8 cellular contexts compared by ENCODE assay signal in genomic region chr15:31080618-31081017, GRCh38. TPM values are rescaled to one million over a fixed set of nuclear protein-coding genes. Genes with fewer than 3 reads are reported as not detected.
DNase-seq lines count a peak whose midpoint lies in the region; ATAC-seq and FAIRE-seq lines count a peak whose summit lies in the region.

No MANE protein-coding gene starts in this region.

- intact Hi-C loops in posterior vena cava (cut with DNase I), result no loop called here

- FAIRE-seq in frontal cortex (lab: Jason Lieb, UNC), result no peak

- ATAC-seq in GM18498 (IDR thresholded peaks at IDR 0.05; ENCODE audit: unreplicated experiment) (no peak), HG02970 (IDR thresholded peaks at IDR 0.05; ENCODE audit: low FRiP score, unreplicated experiment) (no peak)

- peak; percentile 24 for DNase-seq in DMS53 (lab: John Stamatoyannopoulos, UW)
- no peak for DNase-seq in DMS53 treated with DMSO at 0.1 percent for 48 hours (lab: John Stamatoyannopoulos, UW; ENCODE audit: unreplicated experiment)
- peak; percentile 58 for DNase-seq in activated CD8-positive, alpha-beta memory T cell treated with anti-CD3 and anti-CD28 coated beads, Interleukin-2, amount 50 U/mL, for 48 hours
- peak; percentile 31 to 58 for DNase-seq in frontal cortex (ENCODE audit: low spot score in 2 of 2)
- peak; percentile 84 for DNase-seq in posterior vena cava (ENCODE audit: low spot score)
- DNase-seq in activated effector memory CD4-positive, alpha-beta T cell treated with Interleukin-2 at 50 U/mL for 16 hours, result no peak

RNA-seq across cellular contexts. Expression of gene TRPM1, which starts 20.9 kb away (rescaled TPM):
- total RNA-seq in frontal cortex (not detected), posterior vena cava (not detected)

Comparison
In these comparisons a context has a peak if more than half of its experiments do, and no peak if none do; other contexts are left out.
1. DNase-seq: peak in DMS53 (single experiment), activated CD8-positive, alpha-beta memory T cell treated with anti-CD3 and anti-CD28 coated beads, Interleukin-2, amount 50 U/mL, for 48 hours (single experiment), frontal cortex (2 of 2) and posterior vena cava (single experiment); none in DMS53 treated with DMSO at 0.1 percent for 48 hours (single experiment) and activated effector memory CD4-positive, alpha-beta T cell treated with Interleukin-2 at 50 U/mL for 16 hours (single experiment).